Comparison of ENCODE assay signal across 1 cellular context in the genomic region with DNA sequence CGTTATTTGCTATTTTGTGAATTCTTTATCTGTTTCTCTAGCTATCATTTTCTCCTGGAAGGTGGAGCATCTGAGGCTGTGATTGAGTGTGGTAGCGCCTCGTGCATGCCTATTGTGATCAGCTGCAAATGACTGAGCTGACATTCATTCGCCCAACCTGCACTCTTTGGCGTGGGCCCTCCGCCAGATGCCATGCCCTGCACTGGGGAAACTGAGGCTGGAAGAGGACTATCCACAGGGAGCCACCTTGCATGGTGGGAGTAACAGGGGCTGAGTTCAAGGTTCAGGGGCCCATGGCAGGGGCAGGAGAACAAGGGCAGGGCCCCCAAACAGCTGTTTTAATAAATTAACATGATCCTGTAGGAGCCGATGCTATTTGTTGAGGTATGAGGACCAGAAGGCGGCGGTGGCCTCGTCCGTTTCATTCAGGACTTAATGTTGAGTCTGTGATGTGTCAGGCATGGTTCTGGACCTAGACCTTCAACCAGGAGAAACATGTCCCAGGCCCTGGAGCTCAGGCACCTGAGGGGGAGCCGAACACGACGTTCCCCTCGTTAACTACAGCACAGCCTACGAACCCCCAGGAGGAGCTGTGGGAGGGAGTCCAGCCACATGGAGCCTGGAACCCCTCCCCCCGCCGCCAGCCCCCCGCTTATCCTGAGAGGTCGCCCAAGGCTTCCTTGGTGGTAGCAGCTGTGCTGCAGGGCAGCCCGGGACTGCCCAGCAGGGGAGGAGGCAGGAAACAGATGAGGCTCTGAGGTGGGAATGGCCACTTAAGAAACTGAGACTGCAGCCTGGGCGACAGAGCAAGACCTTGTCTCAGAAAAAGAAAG.
TF ChIP-seq lines count a peak whose summit lies in the region.

No MANE protein-coding gene starts in this region.

TF ChIP-seq in WTC11, 78 proteins besides CTCF, POLR2A, EP300 and RAD21 (continued from another document):
- TF ChIP-seq, protein P1, sequence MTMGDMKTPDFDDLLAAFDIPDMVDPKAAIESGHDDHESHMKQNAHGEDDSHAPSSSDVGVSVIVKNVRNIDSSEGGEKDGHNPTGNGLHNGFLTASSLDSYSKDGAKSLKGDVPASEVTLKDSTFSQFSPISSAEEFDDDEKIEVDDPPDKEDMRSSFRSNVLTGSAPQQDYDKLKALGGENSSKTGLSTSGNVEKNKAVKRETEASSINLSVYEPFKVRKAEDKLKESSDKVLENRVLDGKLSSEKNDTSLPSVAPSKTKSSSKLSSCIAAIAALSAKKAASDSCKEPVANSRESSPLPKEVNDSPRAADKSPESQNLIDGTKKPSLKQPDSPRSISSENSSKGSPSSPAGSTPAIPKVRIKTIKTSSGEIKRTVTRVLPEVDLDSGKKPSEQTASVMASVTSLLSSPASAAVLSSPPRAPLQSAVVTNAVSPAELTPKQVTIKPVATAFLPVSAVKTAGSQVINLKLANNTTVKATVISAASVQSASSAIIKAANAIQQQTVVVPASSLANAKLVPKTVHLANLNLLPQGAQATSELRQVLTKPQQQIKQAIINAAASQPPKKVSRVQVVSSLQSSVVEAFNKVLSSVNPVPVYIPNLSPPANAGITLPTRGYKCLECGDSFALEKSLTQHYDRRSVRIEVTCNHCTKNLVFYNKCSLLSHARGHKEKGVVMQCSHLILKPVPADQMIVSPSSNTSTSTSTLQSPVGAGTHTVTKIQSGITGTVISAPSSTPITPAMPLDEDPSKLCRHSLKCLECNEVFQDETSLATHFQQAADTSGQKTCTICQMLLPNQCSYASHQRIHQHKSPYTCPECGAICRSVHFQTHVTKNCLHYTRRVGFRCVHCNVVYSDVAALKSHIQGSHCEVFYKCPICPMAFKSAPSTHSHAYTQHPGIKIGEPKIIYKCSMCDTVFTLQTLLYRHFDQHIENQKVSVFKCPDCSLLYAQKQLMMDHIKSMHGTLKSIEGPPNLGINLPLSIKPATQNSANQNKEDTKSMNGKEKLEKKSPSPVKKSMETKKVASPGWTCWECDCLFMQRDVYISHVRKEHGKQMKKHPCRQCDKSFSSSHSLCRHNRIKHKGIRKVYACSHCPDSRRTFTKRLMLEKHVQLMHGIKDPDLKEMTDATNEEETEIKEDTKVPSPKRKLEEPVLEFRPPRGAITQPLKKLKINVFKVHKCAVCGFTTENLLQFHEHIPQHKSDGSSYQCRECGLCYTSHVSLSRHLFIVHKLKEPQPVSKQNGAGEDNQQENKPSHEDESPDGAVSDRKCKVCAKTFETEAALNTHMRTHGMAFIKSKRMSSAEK (CRISPR knock-in tag; IDR thresholded peaks at IDR 0.05; ENCODE audit: borderline replicate concordance): no peak
- no peak for TF ChIP-seq ZNF423 (CRISPR knock-in tag; IDR thresholded peaks at IDR 0.05)
- TF ChIP-seq OVOL2 (CRISPR knock-in tag; IDR thresholded peaks at IDR 0.05; ENCODE audit: borderline replicate concordance): no peak
- no peak for TF ChIP-seq PRRX2 (CRISPR knock-in tag; IDR thresholded peaks at IDR 0.05)
- no peak for TF ChIP-seq RELA (CRISPR knock-in tag; IDR thresholded peaks at IDR 0.05; ENCODE audit: borderline replicate concordance)
- no peak for TF ChIP-seq ZNF219 (CRISPR knock-in tag; IDR thresholded peaks at IDR 0.05; ENCODE audit: borderline replicate concordance)
- no peak for TF ChIP-seq PRDM15 (CRISPR knock-in tag; IDR thresholded peaks at IDR 0.05)
- no peak for TF ChIP-seq NFE2L1 (CRISPR knock-in tag; IDR thresholded peaks at IDR 0.05)
- TF ChIP-seq NR1H2 (CRISPR knock-in tag; IDR thresholded peaks at IDR 0.05): no peak
- no peak for TF ChIP-seq NFATC4 (CRISPR knock-in tag; IDR thresholded peaks at IDR 0.05)
- TF ChIP-seq HMGA2 (CRISPR knock-in tag; IDR thresholded peaks at IDR 0.05): no peak
